Comparison of ENCODE assay signal across 26 cellular contexts in genomic region chr9:131594906-131595675, GRCh38. TPM values are rescaled to one million over a fixed set of nuclear protein-coding genes. Genes with fewer than 3 reads are reported as not detected.
DNase-seq lines count a peak whose midpoint lies in the region; ATAC-seq, FAIRE-seq and TF ChIP-seq lines count a peak whose summit lies in the region.
"Had no signal": no experiment of that assay in that cellular context is flagged by ENCODE, and none has a peak within 500 bp of the region (broad histone marks: within the 10 kb centered on the region; RNA-seq: fewer than 3 reads in every experiment).

No MANE protein-coding gene starts in this region.

- DNase-seq in activated CD4-positive, alpha-beta T cell treated with anti-CD3 and anti-CD28 coated beads, Interleukin-2, amount 10 ng/mL, durations not matched to agents 7 days and 5 days, result no peak
- DNase-seq in activated CD4-positive, alpha-beta T cell treated with anti-CD3 and anti-CD28 coated beads, Interleukin-2, amount 50 U/mL, for 1 hour, result no peak
- no peak for DNase-seq in GM23338 (ENCODE audit: low spot score)
- DNase-seq in K562 (ENCODE audit: extremely low read depth in 1 of 4, low spot score in 3 of 4), result no peak
- DNase-seq in trophoblast cell, result peak in 1 of 2 donors; percentile 6
- DNase-seq in superior temporal gyrus (ENCODE audit: extremely low spot score), result no peak
- no peak for DNase-seq in NCI-H2227 (lab: John Stamatoyannopoulos, UW; ENCODE audit: unreplicated experiment)
- DNase-seq: 8988T; activated CD4-positive, alpha-beta T cell treated with anti-CD3 and anti-CD28 coated beads, Interleukin-2, amount 50 U/mL, for 48 hours; activated CD8-positive, alpha-beta memory T cell treated with anti-CD3 and anti-CD28 coated beads, Interleukin-2, amount 50 U/mL, for 4 hours; amniotic stem cell; GM23248; midbrain; natural killer cell; NCI-H1694; NCI-H2171 treated with DMSO at 0.1 percent for 48 hours; NCI-H526 treated with DMSO at 0.1 percent for 48 hours; posterior cingulate gyrus had no signal

- BruUV-seq in K562 (replicated peaks; lab: Mats Ljungman, UMichigan), result no TSS peak

- peak overlapping the region; percentile 39 for H3K18ac ChIP-seq in trophoblast cell (ENCODE audit: low read length)

- in situ Hi-C loops in K562 (cut with MboI), result loop anchor here (5.0 kb wide), 1 partner anchor 147 kb away; the partner anchor contains the start of gene RAPGEF1

- peak overlapping the region; percentile 66 for H3K27ac Mint-ChIP-seq in activated CD4-positive, alpha-beta T cell treated with anti-CD3 and anti-CD28 coated beads, Interleukin-2, amount 10 ng/mL, durations not matched to agents 7 days and 5 days
- peak overlapping the region; percentile 89 for H3K27ac Mint-ChIP-seq in GM23338
- H3K27ac Mint-ChIP-seq: natural killer cell had no signal

- H4K8ac ChIP-seq in trophoblast cell (ENCODE audit: low read depth, low read length), result peak overlapping the region; percentile 77

- no peaks in the 10 kb centered on the region for H3K9me1 ChIP-seq in K562 (ENCODE audit: control insufficient read depth, insufficient read depth, low read length)

- H3K4me2 ChIP-seq in GM23338, result no peak overlapping the region
- H3K4me2 ChIP-seq in K562 (ENCODE audit: insufficient read depth, low read length), result no peak overlapping the region
- no peak overlapping the region for H3K4me2 ChIP-seq in trophoblast cell (ENCODE audit: low read length)

- H3K9me2 ChIP-seq in GM23338 (ENCODE audit: insufficient read depth), result no peaks in the 10 kb centered on the region

- H2AFZ ChIP-seq in GM23338 (no peak overlapping the region), K562 (ENCODE audit: low read depth, low read length) (no peak overlapping the region), trophoblast cell (ENCODE audit: insufficient read depth, low read length, poor library complexity) (no peak overlapping the region)
- H2AFZ ChIP-seq: GM23248 had no signal

- H3K4me3 Mint-ChIP-seq in activated CD4-positive, alpha-beta T cell treated with anti-CD3 and anti-CD28 coated beads, Interleukin-2, amount 10 ng/mL, durations not matched to agents 7 days and 5 days, result no peak overlapping the region
- H3K4me3 Mint-ChIP-seq in GM23338, result no peak overlapping the region
- H3K4me3 Mint-ChIP-seq: natural killer cell had no signal

- no peak overlapping the region for H2BK5ac ChIP-seq in trophoblast cell (ENCODE audit: low read depth, low read length, poor library complexity)

- H3K79me2 ChIP-seq in GM23338 (replicated peaks; ENCODE audit: insufficient read depth) (no peaks in the 10 kb centered on the region), K562 (ENCODE audit: control insufficient read depth, insufficient read depth, low read length) (no peaks in the 10 kb centered on the region), trophoblast cell (ENCODE audit: control insufficient read depth, insufficient read depth, low read length, poor library complexity) (no peaks in the 10 kb centered on the region)

- no peak overlapping the region; the same call in 1 of the 2 replicates for H3K27ac ChIP-seq in GM23338 (ENCODE audit: low read depth)
- H3K27ac ChIP-seq in K562 (ENCODE audit: extremely low read depth, low read depth, low read length), result peak overlapping the region; percentile 10; the same call in 1 of the 3 replicates
- peak overlapping the region; percentile 4 for H3K27ac ChIP-seq in trophoblast cell (ENCODE audit: low read depth, low read length)
- H3K27ac ChIP-seq: GM23248, SK-N-MC, VCaP had no signal

- H3K4me1 Mint-ChIP-seq in activated CD4-positive, alpha-beta T cell treated with anti-CD3 and anti-CD28 coated beads, Interleukin-2, amount 10 ng/mL, durations not matched to agents 7 days and 5 days, result peaks cover 21% of the 10 kb centered on the region
- no peaks in the 10 kb centered on the region for H3K4me1 Mint-ChIP-seq in GM23338

- peak overlapping the region; percentile 57 for H3K14ac ChIP-seq in trophoblast cell (ENCODE audit: low read length)

- H3K9me3 ChIP-seq in K562 (replicated peaks; ENCODE audit: control insufficient read depth, insufficient read depth, low read depth, low read length), result no peaks in the 10 kb centered on the region
- no peaks in the 10 kb centered on the region for H3K9me3 ChIP-seq in trophoblast cell (ENCODE audit: insufficient read depth, low read depth, low read length)

- H4K91ac ChIP-seq in trophoblast cell (ENCODE audit: low read depth, low read length), result peak overlapping the region; percentile 41

- no peaks in the 10 kb centered on the region for H3K9me3 Mint-ChIP-seq in activated CD4-positive, alpha-beta T cell treated with anti-CD3 and anti-CD28 coated beads, Interleukin-2, amount 10 ng/mL, durations not matched to agents 7 days and 5 days
- no peaks in the 10 kb centered on the region for H3K9me3 Mint-ChIP-seq in GM23338
- H3K9me3 Mint-ChIP-seq: natural killer cell had no signal

- H3K36me3 ChIP-seq in GM23338 (ENCODE audit: insufficient read depth) (no peaks in the 10 kb centered on the region; the same call in 1 of the 2 replicates), K562 (ENCODE audit: control insufficient read depth, insufficient read depth, low read length) (peaks cover 33% of the 10 kb centered on the region; the same call in 2 of the 3 replicates), trophoblast cell (ENCODE audit: control insufficient read depth in 1 of 2, insufficient read depth in 2 of 2, low read length in 2 of 2) (peaks cover 71 to 78% of the 10 kb centered on the region in 2 experiments)

- 0 out of 2 replicates have a peak, but pooled peaks cover 3% of the 10 kb centered on the region for H3F3A ChIP-seq in GM23338 (replicated peaks; ENCODE audit: low read depth)

- TF ChIP-seq POLR2A in K562 (conservative IDR thresholded peaks at IDR 0.05), result no peak

- no peak overlapping the region for H3K4me3 ChIP-seq in GM23338
- no peak overlapping the region for H3K4me3 ChIP-seq in K562
- no peak overlapping the region for H3K4me3 ChIP-seq in trophoblast cell (ENCODE audit: low read depth, low read length)
- H3K4me3 ChIP-seq: GM23248, SK-N-MC had no signal

- H4K20me1 ChIP-seq in GM23338 (replicated peaks; ENCODE audit: insufficient read depth), result no peaks in the 10 kb centered on the region
- H4K20me1 ChIP-seq in K562 (replicated peaks; ENCODE audit: control insufficient read depth, insufficient read depth, low read length), result no peaks in the 10 kb centered on the region

- peak overlapping the region in 1 of 2 experiments; percentile 76; a peak in 1 of 4 replicates for H3K9ac ChIP-seq in K562 (ENCODE audit: insufficient read depth in 1 of 2, low read depth in 2 of 2, low read length in 2 of 2)
- H3K9ac ChIP-seq in trophoblast cell (ENCODE audit: low read length), result no peak overlapping the region
- H3K9ac ChIP-seq: GM23248 had no signal

- TF ChIP-seq CTCF in GM23338 (conservative IDR thresholded peaks at IDR 0.05; ENCODE audit: low read depth in 2 of 2) (no peak), K562 (IDR thresholded peaks at IDR 0.05 in 2 of 3, conservative IDR thresholded peaks at IDR 0.05 in 1 of 3; ENCODE audit: insufficient read depth in 2 of 3, low read depth in 1 of 3, low read length in 3 of 3) (no peak)

- no peaks in the 10 kb centered on the region for H3K27me3 ChIP-seq in GM23338 (ENCODE audit: insufficient read depth)
- no peaks in the 10 kb centered on the region for H3K27me3 ChIP-seq in K562 (ENCODE audit: control insufficient read depth in 2 of 2, insufficient read depth in 2 of 2, low read length in 2 of 2)
- H3K27me3 ChIP-seq in trophoblast cell (ENCODE audit: insufficient read depth, low read length), result no peaks in the 10 kb centered on the region

- POLR2A ChIA-PET in activated CD4-positive, alpha-beta T cell treated with anti-CD3 and anti-CD28 coated beads, Interleukin-2, amount 10 ng/mL, durations not matched to agents 7 days and 5 days (lab: Charles Lee), result no interaction called here
- POLR2A ChIA-PET in K562 (lab: Yijun Ruan, JAX), result interaction anchor here (0.6 kb wide), 1 partner anchor 284 kb away, joined by 3 read pairs; no protein-coding TSS in a partner anchor

- peak overlapping the region; percentile 17 for H3K4ac ChIP-seq in trophoblast cell (ENCODE audit: low read depth, low read length)

- peak overlapping the region; percentile 33 for H4K12ac ChIP-seq in trophoblast cell (ENCODE audit: low read depth, low read length)

- peak overlapping the region; percentile 71 for H2BK12ac ChIP-seq in trophoblast cell (ENCODE audit: low read length)

- H2BK120ac ChIP-seq in trophoblast cell (ENCODE audit: insufficient read depth, low read length, poor library complexity), result peak overlapping the region; percentile 45

- no peak for TF ChIP-seq EP300 in K562 (IDR thresholded peaks at IDR 0.05; ENCODE audit: low read length)

- ATAC-seq in GM23338 (no peak), K562 (no peak), HG03565 (IDR thresholded peaks at IDR 0.05; ENCODE audit: unreplicated experiment) (no peak)
- ATAC-seq: natural killer cell had no signal

- H3K4me1 ChIP-seq in GM23338 (ENCODE audit: insufficient read depth), result no peaks in the 10 kb centered on the region
- H3K4me1 ChIP-seq in K562 (replicated peaks in 1 of 2; ENCODE audit: control insufficient read depth in 2 of 2, insufficient read depth in 2 of 2, low read length in 2 of 2), result peaks cover 6 to 19% of the 10 kb centered on the region in 2 experiments; a peak in 4 of 5 replicates
- H3K4me1 ChIP-seq in trophoblast cell (ENCODE audit: control insufficient read depth in 1 of 2, insufficient read depth in 2 of 2, low read length in 2 of 2), result peaks cover 21 to 27% of the 10 kb centered on the region in 2 experiments

- no peak for FAIRE-seq in K562 (lab: Jason Lieb, UNC)
- FAIRE-seq: colon, islet of Langerhans had no signal

- H3K27me3 Mint-ChIP-seq in activated CD4-positive, alpha-beta T cell treated with anti-CD3 and anti-CD28 coated beads, Interleukin-2, amount 10 ng/mL, durations not matched to agents 7 days and 5 days, result no peaks in the 10 kb centered on the region
- H3K27me3 Mint-ChIP-seq in GM23338 (ENCODE audit: insufficient read depth, low read depth, poor library complexity), result peaks cover 9% of the 10 kb centered on the region

- CTCF ChIA-PET in activated CD4-positive, alpha-beta T cell treated with anti-CD3 and anti-CD28 coated beads, Interleukin-2, amount 10 ng/mL, durations not matched to agents 7 days and 5 days (lab: Charles Lee), result interaction anchor here (1.0 kb wide), 1 partner anchor 141 kb away, joined by 3 read pairs; no protein-coding TSS in a partner anchor
- CTCF ChIA-PET in K562 (lab: Yijun Ruan, JAX; ENCODE audit: low intra/inter-chr PET ratio), result interaction anchor here (0.7 kb wide), 1 partner anchor 152 kb away, joined by 3 read pairs; no protein-coding TSS in a partner anchor

- intact Hi-C loops in K562 (cut with micrococcal nuclease), result no loop called here

- peaks cover 27% of the 10 kb centered on the region for H3K36me3 Mint-ChIP-seq in activated CD4-positive, alpha-beta T cell treated with anti-CD3 and anti-CD28 coated beads, Interleukin-2, amount 10 ng/mL, durations not matched to agents 7 days and 5 days (ENCODE audit: low read depth)
- H3K36me3 Mint-ChIP-seq in GM23338 (ENCODE audit: low read depth), result peaks cover 22% of the 10 kb centered on the region
- H3K36me3 Mint-ChIP-seq: natural killer cell had no signal

- no peak for TF ChIP-seq RAD21 in K562 (CRISPR knock-in tag; conservative IDR thresholded peaks at IDR 0.05 in 1 of 2, IDR thresholded peaks at IDR 0.05 in 1 of 2)

- peaks cover 16% of the 10 kb centered on the region for H3K79me1 ChIP-seq in trophoblast cell (ENCODE audit: low read length)

- H3K23ac ChIP-seq in trophoblast cell (ENCODE audit: low read length), result no peak overlapping the region

- peak overlapping the region; percentile 27 for H2AK5ac ChIP-seq in trophoblast cell (ENCODE audit: low read length)

- 78% methylated on average over 12 of the region's 20 CpGs for WGBS in K562 (ENCODE audit: insufficient coverage, low coverage, missing lambda C conversion rate)
- no CpG with 5 or more reads among the region's 20 CpGs for WGBS in trophoblast cell (ENCODE audit: extremely low coverage, insufficient coverage, insufficient read length)

RNA-seq across cellular contexts. Expression of gene PRRT1B, which starts 49.8 kb away (rescaled TPM):
- total RNA-seq in activated CD4-positive, alpha-beta T cell treated with anti-CD3 and anti-CD28 coated beads, Interleukin-2, amount 10 ng/mL, durations not matched to agents 7 days and 5 days, result not detected
- 0.24 TPM in 1 of 2 replicates, not detected in the other for total RNA-seq in GM23338 (2014; rRNA removed; shearing (Covaris generic))
- polyA plus RNA-seq in GM23338 (2016; fragmentation: Nextera tagmentation; extraction: Ambion mirVana) (not detected in 2 replicates), K562 (2011; rRNA removed) (not detected in 2 replicates), K562 (2014; fragmentation: Illumina TruSeq; extraction: Trizol) (not detected in 2 replicates), K562 (2014; fragmentation: Nextera tagmentation; extraction: Ambion mirVana) (not detected), K562 (2014; rRNA removed) (not detected in 2 replicates)
- total RNA-seq in K562 (2011; cell fraction: chromatin; rRNA removed; ENCODE audit: low replicate concordance), result not detected in 2 replicates
- total RNA-seq in K562 (2011; cell fraction: nucleolus; rRNA removed), result not detected in 2 replicates
- not detected in 2 replicates for total RNA-seq in K562 (2011; cell fraction: nucleoplasm; rRNA removed)
- total RNA-seq in K562 (2014; rRNA removed) (not detected in 2 replicates), K562 (2014; rRNA removed; fragmentation: Illumina TruSeq; extraction: Trizol) (not detected in 2 replicates), K562 (2015; rRNA removed; fragmentation: Illumina TruSeq; extraction: Trizol) (not detected in 2 replicates), K562 (2021) (not detected in 2 replicates)
- polyA plus RNA-seq in K562 (2011; cell fraction: cytosol; rRNA removed), result not detected in 2 replicates
- polyA plus RNA-seq in K562 (2011; cell fraction: nucleus; rRNA removed), result not detected in 2 replicates
- not detected in 2 replicates for polyA plus RNA-seq in K562 (2012)
- not detected in 2 replicates for polyA minus RNA-seq in K562 (2011; rRNA and poly(A)+ RNA removed)
- polyA minus RNA-seq in K562 (2011; cell fraction: cytosol; rRNA and poly(A)+ RNA removed), result not detected in 2 replicates
- not detected in 2 replicates for polyA minus RNA-seq in K562 (2011; cell fraction: nucleus; rRNA and poly(A)+ RNA removed)
- 2.8 and 3.0 TPM in 2 replicates for polyA plus RNA-seq in trophoblast cell (2013)
- total RNA-seq: GM23248; natural killer cell; RPMI7951; T-helper 2 cell treated with Interferon-gamma antibody and Interleukin-4, amounts not matched to agents 100 ng/mL and 5 ng/mL, for 36 hours; urinary bladder had no signal
- polyA plus RNA-seq: GM23248, urinary bladder had no signal
